Comparison of ENCODE assay signal across 1 cellular context in the genomic region with DNA sequence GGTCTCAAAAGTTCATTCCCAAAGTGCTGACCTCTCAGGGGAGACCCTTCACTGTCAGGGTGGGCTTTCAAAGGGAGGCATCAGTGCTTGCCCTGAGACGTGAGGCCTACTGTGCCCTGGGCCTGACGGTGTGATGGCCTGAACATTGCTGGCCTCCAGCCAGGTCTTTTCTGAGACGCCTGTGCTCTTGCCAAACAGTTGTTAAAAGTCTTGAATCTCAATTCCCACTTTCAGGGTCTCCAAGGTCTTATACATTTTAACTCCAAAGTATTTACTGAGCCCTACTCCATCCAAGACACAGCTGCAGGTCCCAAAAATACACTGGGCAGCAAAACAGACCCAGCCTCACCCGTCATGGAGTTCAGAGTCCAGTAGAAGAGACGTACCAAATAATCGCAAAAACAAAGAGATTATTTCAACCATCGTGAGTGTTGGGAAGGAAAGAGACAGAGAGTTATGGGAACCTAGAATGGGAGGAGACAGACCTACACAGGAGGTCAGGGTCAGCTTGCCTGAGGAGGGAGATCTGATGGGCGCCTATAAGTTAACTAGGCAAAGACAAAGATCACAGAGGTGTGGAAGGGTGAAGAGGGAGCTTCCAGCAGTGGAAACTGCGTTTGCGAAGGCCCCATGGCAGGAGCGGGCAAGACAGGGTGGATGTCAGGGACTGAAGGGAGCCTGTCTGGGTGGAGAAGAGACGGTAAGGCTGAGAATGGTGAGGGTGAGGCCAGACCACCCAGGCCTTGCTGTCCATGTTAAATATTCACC.
TF ChIP-seq lines count a peak whose summit lies in the region.

No MANE protein-coding gene starts in this region.

TF ChIP-seq in HepG2, 621 proteins besides CTCF, POLR2A, EP300 and RAD21 (continued from another document and continues in another):
- TF ChIP-seq, protein P1, sequence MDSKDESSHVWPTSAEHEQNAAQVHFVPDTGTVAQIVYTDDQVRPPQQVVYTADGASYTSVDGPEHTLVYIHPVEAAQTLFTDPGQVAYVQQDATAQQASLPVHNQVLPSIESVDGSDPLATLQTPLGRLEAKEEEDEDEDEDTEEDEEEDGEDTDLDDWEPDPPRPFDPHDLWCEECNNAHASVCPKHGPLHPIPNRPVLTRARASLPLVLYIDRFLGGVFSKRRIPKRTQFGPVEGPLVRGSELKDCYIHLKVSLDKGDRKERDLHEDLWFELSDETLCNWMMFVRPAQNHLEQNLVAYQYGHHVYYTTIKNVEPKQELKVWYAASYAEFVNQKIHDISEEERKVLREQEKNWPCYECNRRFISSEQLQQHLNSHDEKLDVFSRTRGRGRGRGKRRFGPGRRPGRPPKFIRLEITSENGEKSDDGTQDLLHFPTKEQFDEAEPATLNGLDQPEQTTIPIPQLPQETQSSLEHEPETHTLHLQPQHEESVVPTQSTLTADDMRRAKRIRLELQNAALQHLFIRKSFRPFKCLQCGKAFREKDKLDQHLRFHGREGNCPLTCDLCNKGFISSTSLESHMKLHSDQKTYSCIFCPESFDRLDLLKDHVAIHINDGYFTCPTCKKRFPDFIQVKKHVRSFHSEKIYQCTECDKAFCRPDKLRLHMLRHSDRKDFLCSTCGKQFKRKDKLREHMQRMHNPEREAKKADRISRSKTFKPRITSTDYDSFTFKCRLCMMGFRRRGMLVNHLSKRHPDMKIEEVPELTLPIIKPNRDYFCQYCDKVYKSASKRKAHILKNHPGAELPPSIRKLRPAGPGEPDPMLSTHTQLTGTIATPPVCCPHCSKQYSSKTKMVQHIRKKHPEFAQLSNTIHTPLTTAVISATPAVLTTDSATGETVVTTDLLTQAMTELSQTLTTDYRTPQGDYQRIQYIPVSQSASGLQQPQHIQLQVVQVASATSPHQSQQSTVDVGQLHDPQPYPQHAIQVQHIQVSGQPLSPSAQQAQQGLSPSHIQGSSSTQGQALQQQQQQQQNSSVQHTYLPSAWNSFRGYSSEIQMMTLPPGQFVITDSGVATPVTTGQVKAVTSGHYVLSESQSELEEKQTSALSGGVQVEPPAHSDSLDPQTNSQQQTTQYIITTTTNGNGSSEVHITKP (CRISPR knock-in tag; IDR thresholded peaks at IDR 0.05; ENCODE audit: low read depth): 0 out of 2 replicates have a peak, but pooled peaks have one; percentile 23
- TF ChIP-seq SOX5 (CRISPR knock-in tag; IDR thresholded peaks at IDR 0.05; ENCODE audit: borderline replicate concordance) (peak; percentile 14; the same call in 1 of the 2 replicates), DNMT1 (CRISPR knock-in tag; IDR thresholded peaks at IDR 0.05) (no peak), ZSCAN22 (CRISPR knock-in tag; IDR thresholded peaks at IDR 0.05) (no peak), SALL2 (CRISPR knock-in tag; IDR thresholded peaks at IDR 0.05) (no peak), FOXM1 (CRISPR knock-in tag; IDR thresholded peaks at IDR 0.05) (no peak), GATAD1 (CRISPR knock-in tag; IDR thresholded peaks at IDR 0.05) (no peak), ZNF704 (CRISPR knock-in tag; IDR thresholded peaks at IDR 0.05; ENCODE audit: borderline replicate concordance) (no peak), MAFF (IDR thresholded peaks at IDR 0.05; ENCODE audit: low read depth, low read length) (no peak), SMARCE1 (IDR thresholded peaks at IDR 0.05; ENCODE audit: borderline replicate concordance) (no peak), NFE2 (CRISPR knock-in tag; IDR thresholded peaks at IDR 0.05) (no peak), ZNF275 (CRISPR knock-in tag; IDR thresholded peaks at IDR 0.05; ENCODE audit: borderline replicate concordance) (no peak), ZBTB1 (CRISPR knock-in tag; IDR thresholded peaks at IDR 0.05; ENCODE audit: borderline replicate concordance) (no peak), ZNF678 (CRISPR knock-in tag; IDR thresholded peaks at IDR 0.05) (no peak), SNAPC2 (CRISPR knock-in tag; IDR thresholded peaks at IDR 0.05) (no peak), TBX2 (CRISPR knock-in tag; IDR thresholded peaks at IDR 0.05; ENCODE audit: borderline replicate concordance) (peak; percentile 39; the same call in 1 of the 2 replicates), ZNF773 (CRISPR knock-in tag; IDR thresholded peaks at IDR 0.05; ENCODE audit: borderline replicate concordance) (no peak), ZNF605 (CRISPR knock-in tag; IDR thresholded peaks at IDR 0.05) (no peak; the same call in 1 of the 2 replicates), MEIS2 (CRISPR knock-in tag; IDR thresholded peaks at IDR 0.05) (no peak), ZNF24 (IDR thresholded peaks at IDR 0.05) (no peak), KDM6A (CRISPR knock-in tag; IDR thresholded peaks at IDR 0.05; ENCODE audit: low read depth) (no peak), RFX3 (CRISPR knock-in tag; IDR thresholded peaks at IDR 0.05) (no peak), SPEN (CRISPR knock-in tag; IDR thresholded peaks at IDR 0.05; ENCODE audit: low read depth) (no peak), ARID4A (CRISPR knock-in tag; IDR thresholded peaks at IDR 0.05; ENCODE audit: borderline replicate concordance) (no peak; the same call in 1 of the 2 replicates), TRIM24 (CRISPR knock-in tag; IDR thresholded peaks at IDR 0.05) (no peak), ZNF253 (CRISPR knock-in tag; IDR thresholded peaks at IDR 0.05; ENCODE audit: borderline replicate concordance) (no peak), THRA (CRISPR knock-in tag; IDR thresholded peaks at IDR 0.05; ENCODE audit: borderline replicate concordance) (peak; percentile 69; the same call in 1 of the 2 replicates), ZNF543 (CRISPR knock-in tag; IDR thresholded peaks at IDR 0.05) (0 out of 2 replicates have a peak, but pooled peaks have one; percentile 63), ZNF709 (CRISPR knock-in tag; IDR thresholded peaks at IDR 0.05) (no peak), MZF1 (CRISPR knock-in tag; IDR thresholded peaks at IDR 0.05; ENCODE audit: borderline replicate concordance) (no peak), ARNT2 (CRISPR knock-in tag; IDR thresholded peaks at IDR 0.05; ENCODE audit: low read depth) (no peak), ASH2L (IDR thresholded peaks at IDR 0.05; ENCODE audit: insufficient read length, low read depth, low read length) (peak; percentile 65), CCAR2 (optimal IDR thresholded peaks at IDR 0.05; ENCODE audit: low read depth, low read length) (no peak), ZNF644 (CRISPR knock-in tag; IDR thresholded peaks at IDR 0.05; ENCODE audit: low read depth) (no peak), BCL6 (CRISPR knock-in tag; IDR thresholded peaks at IDR 0.05) (peak; percentile 40), SRSF1 (optimal IDR thresholded peaks at IDR 0.05; ENCODE audit: low read depth, low read length) (no peak)
- TF ChIP-seq, protein P2, sequence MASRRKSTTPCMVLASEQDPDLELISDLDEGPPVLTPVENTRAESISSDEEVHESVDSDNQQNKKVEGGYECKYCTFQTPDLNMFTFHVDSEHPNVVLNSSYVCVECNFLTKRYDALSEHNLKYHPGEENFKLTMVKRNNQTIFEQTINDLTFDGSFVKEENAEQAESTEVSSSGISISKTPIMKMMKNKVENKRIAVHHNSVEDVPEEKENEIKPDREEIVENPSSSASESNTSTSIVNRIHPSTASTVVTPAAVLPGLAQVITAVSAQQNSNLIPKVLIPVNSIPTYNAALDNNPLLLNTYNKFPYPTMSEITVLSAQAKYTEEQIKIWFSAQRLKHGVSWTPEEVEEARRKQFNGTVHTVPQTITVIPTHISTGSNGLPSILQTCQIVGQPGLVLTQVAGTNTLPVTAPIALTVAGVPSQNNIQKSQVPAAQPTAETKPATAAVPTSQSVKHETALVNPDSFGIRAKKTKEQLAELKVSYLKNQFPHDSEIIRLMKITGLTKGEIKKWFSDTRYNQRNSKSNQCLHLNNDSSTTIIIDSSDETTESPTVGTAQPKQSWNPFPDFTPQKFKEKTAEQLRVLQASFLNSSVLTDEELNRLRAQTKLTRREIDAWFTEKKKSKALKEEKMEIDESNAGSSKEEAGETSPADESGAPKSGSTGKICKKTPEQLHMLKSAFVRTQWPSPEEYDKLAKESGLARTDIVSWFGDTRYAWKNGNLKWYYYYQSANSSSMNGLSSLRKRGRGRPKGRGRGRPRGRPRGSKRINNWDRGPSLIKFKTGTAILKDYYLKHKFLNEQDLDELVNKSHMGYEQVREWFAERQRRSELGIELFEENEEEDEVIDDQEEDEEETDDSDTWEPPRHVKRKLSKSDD (CRISPR knock-in tag; IDR thresholded peaks at IDR 0.05; ENCODE audit: low read depth): no peak
- TF ChIP-seq, protein P3, sequence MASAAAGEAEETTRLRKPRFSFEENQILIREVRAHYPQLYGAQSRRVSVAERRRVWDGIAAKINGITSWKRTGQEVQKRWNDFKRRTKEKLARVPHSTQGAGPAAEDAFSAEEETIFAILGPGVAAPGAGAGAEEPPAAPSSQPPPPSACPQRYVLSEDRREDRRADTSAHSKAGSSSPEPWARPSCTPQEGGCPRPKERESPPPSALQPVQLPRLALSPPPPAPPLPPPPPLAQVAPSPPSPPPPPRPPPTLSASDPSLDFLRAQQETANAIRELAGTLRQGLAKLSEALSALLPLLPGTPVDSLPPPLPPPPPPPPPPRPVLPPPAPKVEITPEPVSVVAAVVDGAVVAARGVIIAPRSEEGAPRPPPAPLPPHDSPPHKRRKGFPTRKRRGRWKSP (CRISPR knock-in tag; IDR thresholded peaks at IDR 0.05): 0 out of 2 replicates have a peak, but pooled peaks have one; percentile 12
- TF ChIP-seq, protein P4, sequence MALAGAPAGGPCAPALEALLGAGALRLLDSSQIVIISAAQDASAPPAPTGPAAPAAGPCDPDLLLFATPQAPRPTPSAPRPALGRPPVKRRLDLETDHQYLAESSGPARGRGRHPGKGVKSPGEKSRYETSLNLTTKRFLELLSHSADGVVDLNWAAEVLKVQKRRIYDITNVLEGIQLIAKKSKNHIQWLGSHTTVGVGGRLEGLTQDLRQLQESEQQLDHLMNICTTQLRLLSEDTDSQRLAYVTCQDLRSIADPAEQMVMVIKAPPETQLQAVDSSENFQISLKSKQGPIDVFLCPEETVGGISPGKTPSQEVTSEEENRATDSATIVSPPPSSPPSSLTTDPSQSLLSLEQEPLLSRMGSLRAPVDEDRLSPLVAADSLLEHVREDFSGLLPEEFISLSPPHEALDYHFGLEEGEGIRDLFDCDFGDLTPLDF (CRISPR knock-in tag; IDR thresholded peaks at IDR 0.05): no peak
- TF ChIP-seq, protein P5, sequence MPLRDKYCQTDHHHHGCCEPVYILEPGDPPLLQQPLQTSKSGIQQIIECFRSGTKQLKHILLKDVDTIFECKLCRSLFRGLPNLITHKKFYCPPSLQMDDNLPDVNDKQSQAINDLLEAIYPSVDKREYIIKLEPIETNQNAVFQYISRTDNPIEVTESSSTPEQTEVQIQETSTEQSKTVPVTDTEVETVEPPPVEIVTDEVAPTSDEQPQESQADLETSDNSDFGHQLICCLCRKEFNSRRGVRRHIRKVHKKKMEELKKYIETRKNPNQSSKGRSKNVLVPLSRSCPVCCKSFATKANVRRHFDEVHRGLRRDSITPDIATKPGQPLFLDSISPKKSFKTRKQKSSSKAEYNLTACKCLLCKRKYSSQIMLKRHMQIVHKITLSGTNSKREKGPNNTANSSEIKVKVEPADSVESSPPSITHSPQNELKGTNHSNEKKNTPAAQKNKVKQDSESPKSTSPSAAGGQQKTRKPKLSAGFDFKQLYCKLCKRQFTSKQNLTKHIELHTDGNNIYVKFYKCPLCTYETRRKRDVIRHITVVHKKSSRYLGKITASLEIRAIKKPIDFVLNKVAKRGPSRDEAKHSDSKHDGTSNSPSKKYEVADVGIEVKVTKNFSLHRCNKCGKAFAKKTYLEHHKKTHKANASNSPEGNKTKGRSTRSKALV (CRISPR knock-in tag; IDR thresholded peaks at IDR 0.05): no peak
